ENCODE assay signal across 8 cellular contexts in genomic region chr15:40421246-40422157, GRCh38. TPM values are rescaled to one million over a fixed set of nuclear protein-coding genes. Genes with fewer than 3 reads are reported as not detected.
DNase-seq lines count a peak whose midpoint lies in the region; ATAC-seq, FAIRE-seq and TF ChIP-seq lines count a peak whose summit lies in the region.

No MANE protein-coding gene starts in this region.

- intact Hi-C loops in activated naive CD4-positive, alpha-beta T cell treated with anti-CD3 and anti-CD28 coated beads for 36 hours (cut with micrococcal nuclease), result loop anchor here (1.0 kb wide), 4 partner anchors 53 to 142 kb away; no protein-coding TSS in a partner anchor
- intact Hi-C loops in Right ventricle myocardium superior (cut with DNase I), result loop anchor here (2.0 to 5.0 kb wide), 3 partner anchors 54 to 139 kb away; partner anchors contain the start of genes ANKRD63 and INAFM2
- intact Hi-C loops in psoas muscle (cut with DNase I), result loop anchor here (1.0 to 5.0 kb wide), 8 partner anchors 54 to 209 kb away; partner anchors contain the start of genes CCDC9B (in 1 of the 2) and INAFM2 (in 1 of the 2)

- H3K9ac ChIP-seq in HUES6 (ENCODE audit: low read length), result no peak overlapping the region
- H3K9ac ChIP-seq in SK-N-MC (ENCODE audit: insufficient read length), result no peak overlapping the region

- 8 to 9% (median 9%) methylated on average over 31 of the region's 31 CpGs for WGBS in psoas muscle, 3 donors

- CTCF ChIA-PET in activated naive CD4-positive, alpha-beta T cell treated with anti-CD3 and anti-CD28 coated beads for 36 hours (lab: Charles Lee), result interaction anchor here (0.6 to 11.6 kb wide), 28 partner anchors 9 to 204 kb away, joined by 3 to 214 read pairs (median 4); partner anchors contain the start of genes BAHD1, CCDC9B, INAFM2 and IVD

- ATAC-seq in Right ventricle myocardium superior (ENCODE audit: poor library complexity) (peak; percentile 91), psoas muscle (peak; percentile 90 to 95 (median 92))

- TF ChIP-seq CTCF in psoas muscle (IDR thresholded peaks at IDR 0.05), result peak; percentile 95

- H3K27ac ChIP-seq in HUES6 (ENCODE audit: low read depth, low read length) (no peak overlapping the region), SK-N-MC (0 out of 2 replicates have a peak overlapping the region, but pooled peaks have one; percentile 31), psoas muscle (peak overlapping the region; percentile 33)

- H3K4me1 Mint-ChIP-seq in activated naive CD4-positive, alpha-beta T cell treated with anti-CD3 and anti-CD28 coated beads for 36 hours (ENCODE audit: low read depth), result no peaks in the 10 kb centered on the region

- DNase-seq in ACHN (peak; percentile 57), GM18507 (ENCODE audit: extremely low spot score, insufficient read length, low read depth) (peak; percentile 83), SK-N-MC (ENCODE audit: low read depth, low spot score) (no peak), Right ventricle myocardium superior (peak; percentile 90), psoas muscle (peak; percentile 81 to 90), urothelium cell line (ENCODE audit: low spot score) (peak; percentile 77)
- peak; percentile 90 for DNase-seq in activated naive CD4-positive, alpha-beta T cell treated with anti-CD3 and anti-CD28 coated beads for 36 hours

- peaks cover 2% of the 10 kb centered on the region for H3K36me3 Mint-ChIP-seq in activated naive CD4-positive, alpha-beta T cell treated with anti-CD3 and anti-CD28 coated beads for 36 hours (ENCODE audit: low read depth)

- H3K27me3 Mint-ChIP-seq in activated naive CD4-positive, alpha-beta T cell treated with anti-CD3 and anti-CD28 coated beads for 36 hours (ENCODE audit: low read depth), result no peaks in the 10 kb centered on the region

- in situ Hi-C loops in ACHN (cut with HindIII; ENCODE audit: low pct_ligation_motif_present, low pct_unique_long_range_greater_than_20kb, low sequenced_read_pairs), result no loop called here

- no peaks in the 10 kb centered on the region for H3K9me3 Mint-ChIP-seq in activated naive CD4-positive, alpha-beta T cell treated with anti-CD3 and anti-CD28 coated beads for 36 hours

- H3K27me3 ChIP-seq in HUES6 (ENCODE audit: control insufficient read depth, insufficient read depth, low read length), result 0 out of 2 replicates have a peak, but pooled peaks cover 2% of the 10 kb centered on the region
- H3K27me3 ChIP-seq in psoas muscle (ENCODE audit: insufficient read depth in 3 of 3, low read length in 2 of 3), result no peaks in the 10 kb centered on the region

- H3K4me3 ChIP-seq in HUES6 (ENCODE audit: low read depth, low read length), result peak overlapping the region; percentile 35
- H3K4me3 ChIP-seq in SK-N-MC, result no peak overlapping the region
- H3K4me3 ChIP-seq in psoas muscle, result no peak overlapping the region

- FAIRE-seq in GM18507 (lab: Jason Lieb, UNC), result peak; percentile 70
- FAIRE-seq in urothelium cell line (lab: Jason Lieb, UNC), result peak; percentile 9

- H3K36me3 ChIP-seq in HUES6 (ENCODE audit: control insufficient read depth, insufficient read depth, low read length) (peaks cover 17% of the 10 kb centered on the region), SK-N-MC (ENCODE audit: insufficient read depth, low read length) (peaks cover 3% of the 10 kb centered on the region; the same call in 1 of the 2 replicates), psoas muscle (ENCODE audit: insufficient read depth in 1 of 2, low read depth in 1 of 2) (peaks cover 0 to 14% of the 10 kb centered on the region in 2 donors)

- H3K4me1 ChIP-seq in HUES6 (ENCODE audit: control insufficient read depth, insufficient read depth, low read length), result peaks cover 13% of the 10 kb centered on the region
- H3K4me1 ChIP-seq in psoas muscle, result peaks cover 29% of the 10 kb centered on the region

- H3K9me3 ChIP-seq in HUES6 (ENCODE audit: control insufficient read depth, insufficient read depth, low read depth, low read length) (no peaks in the 10 kb centered on the region), SK-N-MC (ENCODE audit: low read depth, low read length) (no peaks in the 10 kb centered on the region), psoas muscle (no peaks in the 10 kb centered on the region)

- H3K4me3 Mint-ChIP-seq in activated naive CD4-positive, alpha-beta T cell treated with anti-CD3 and anti-CD28 coated beads for 36 hours, result no peak overlapping the region

- no peak overlapping the region for H3K27ac Mint-ChIP-seq in activated naive CD4-positive, alpha-beta T cell treated with anti-CD3 and anti-CD28 coated beads for 36 hours

RNA-seq across cellular contexts. Expression of gene IVD, which starts 15.9 kb away (rescaled TPM):
- total RNA-seq in activated naive CD4-positive, alpha-beta T cell treated with anti-CD3 and anti-CD28 coated beads for 36 hours, result 10 to 100 TPM; 33.1 to 34.1 TPM
- total RNA-seq in Right ventricle myocardium superior, result 90.8 TPM
- 100 to 1,000 TPM in 1 of 4 donors, 10 to 100 TPM in 3; 46.5 to 102 (median 61.4) TPM for total RNA-seq in psoas muscle
- polyA plus RNA-seq in psoas muscle, result 10 to 100 TPM; 27.1 to 35.6 (median 32.6) TPM

RNA-seq across cellular contexts. Expression of gene BAHD1, which starts 19.3 kb away (rescaled TPM):
- total RNA-seq in activated naive CD4-positive, alpha-beta T cell treated with anti-CD3 and anti-CD28 coated beads for 36 hours, result 10 to 100 TPM in 1 of 2 experiments, 1 to 10 TPM in 1; 9.9 to 11.7 TPM
- total RNA-seq in Right ventricle myocardium superior, result 16.2 TPM
- total RNA-seq in psoas muscle, result 10 to 100 TPM; 12.5 to 15.6 (median 13.4) TPM
- polyA plus RNA-seq in psoas muscle, result 10 to 100 TPM in 2 of 3 donors, 1 to 10 TPM in 1; 9.9 to 14.6 (median 12.3) TPM

RNA-seq across cellular contexts. Expression of gene KNSTRN, which starts 39.0 kb away (rescaled TPM):
- total RNA-seq in activated naive CD4-positive, alpha-beta T cell treated with anti-CD3 and anti-CD28 coated beads for 36 hours, result 10 to 100 TPM; 60.7 to 62.1 TPM
- total RNA-seq in Right ventricle myocardium superior, result 7.9 TPM
- 10 to 100 TPM in 2 of 4 donors, 1 to 10 TPM in 2; 7.7 to 21.3 (median 11.6) TPM for total RNA-seq in psoas muscle
- 10 to 100 TPM; 11.5 to 21.5 (median 18.7) TPM for polyA plus RNA-seq in psoas muscle

RNA-seq across cellular contexts. Expression of gene CHST14, which starts 49.3 kb away (rescaled TPM):
- total RNA-seq in activated naive CD4-positive, alpha-beta T cell treated with anti-CD3 and anti-CD28 coated beads for 36 hours, result 1 to 10 TPM; 4.4 to 4.6 TPM
- total RNA-seq in Right ventricle myocardium superior, result 7.5 TPM
- 1 to 10 TPM; 3.8 to 5.3 (median 4.2) TPM for total RNA-seq in psoas muscle
- 1 to 10 TPM; 2.5 to 4.5 (median 2.8) TPM for polyA plus RNA-seq in psoas muscle
